Comparison of ENCODE assay signal across 1 cellular context in the genomic region with DNA sequence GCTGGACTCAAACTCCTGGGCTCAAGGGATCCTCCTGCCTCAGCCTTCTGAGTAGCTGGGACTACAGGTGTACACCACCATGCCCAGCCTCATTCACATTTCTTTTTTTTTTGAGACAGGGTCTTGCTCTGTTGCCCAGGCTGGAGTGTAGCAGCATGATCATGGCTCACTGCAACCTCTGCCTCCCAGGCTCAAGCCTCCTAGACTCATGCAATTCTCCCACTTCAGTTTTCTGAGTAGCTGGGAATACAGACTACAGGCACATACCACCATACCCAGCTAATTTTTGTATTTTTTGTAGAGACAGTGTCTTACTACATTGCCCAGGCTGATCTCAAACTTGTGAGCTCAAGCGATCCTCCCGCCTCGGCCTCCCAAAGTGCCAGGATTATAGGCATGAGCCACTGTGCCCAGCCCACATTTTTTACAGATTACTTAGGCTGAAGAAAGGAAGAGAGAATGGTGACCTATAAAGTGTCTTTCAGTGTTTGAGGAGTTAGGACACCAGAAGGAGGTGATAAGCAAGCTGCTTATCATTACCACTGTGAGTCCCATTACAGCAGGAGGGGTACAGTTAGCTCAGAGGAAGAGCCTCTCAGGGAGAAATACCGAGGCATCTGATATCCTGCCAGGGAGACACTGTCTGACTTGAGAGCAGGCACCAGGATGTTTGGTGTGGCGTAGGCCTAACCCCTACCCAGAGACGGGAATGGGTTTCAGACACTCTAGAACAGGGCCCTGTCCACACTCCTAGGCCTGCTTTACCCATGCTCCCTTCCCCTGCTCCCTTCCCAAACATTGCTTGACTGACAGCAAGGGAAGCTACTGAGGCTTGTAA.
A peak's percentile ranks its signal among the peaks of the same experiment; 100 is the strongest.
TF ChIP-seq lines count a peak whose summit lies in the region.

No MANE protein-coding gene starts in this region.

TF ChIP-seq in HepG2, 621 proteins besides CTCF, POLR2A, EP300 and RAD21:
- TF ChIP-seq ZNF737 (CRISPR knock-in tag; IDR thresholded peaks at IDR 0.05; ENCODE audit: borderline replicate concordance) (0 out of 2 replicates have a peak, but pooled peaks have one; percentile 5), ZNF224 (CRISPR knock-in tag; IDR thresholded peaks at IDR 0.05) (no peak), ZNF121 (CRISPR knock-in tag; IDR thresholded peaks at IDR 0.05) (peak; percentile 80), HCFC1 (IDR thresholded peaks at IDR 0.05; ENCODE audit: low read depth, low read length) (no peak)
